22 cellular contexts compared by ENCODE assay signal in genomic region chr20:40438161-40438835, GRCh38.
"Had no signal": no experiment of that assay in that cellular context is flagged by ENCODE, and none has a peak within 500 bp of the region (broad histone marks: within the 10 kb centered on the region; RNA-seq: fewer than 3 reads in every experiment).

No MANE protein-coding gene starts in this region.

- H3K36me3 Mint-ChIP-seq: activated CD4-positive, alpha-beta memory T cell treated with anti-CD3 and anti-CD28 coated beads for 36 hours; activated naive CD8-positive, alpha-beta T cell; immature natural killer cell; stimulated activated memory B cell treated with anti-CD40 and anti-IgM and Interleukin-4, amounts not matched to agents 10 μg/mL and 1 μg/mL and 100 μg/mL, for 72 hours; WTC11 had no signal

- H3K9me3 Mint-ChIP-seq: activated CD4-positive, alpha-beta memory T cell treated with anti-CD3 and anti-CD28 coated beads for 36 hours; activated T-helper 1 cell treated with anti-CD3 and anti-CD28 coated beads, Interleukin-12 subunit alpha, Interleukin-12 subunit beta, Interleukin-2, Interleukin-4 antibody, amounts not matched to agents 30 ng/mL and 10 ng/mL and 1 ng/mL, durations not matched to agents 14 hours and 24 hours and 36 hours; immature natural killer cell; nephron progenitor cell; stimulated activated memory B cell treated with anti-CD40 and anti-IgM and Interleukin-4, amounts not matched to agents 10 μg/mL and 1 μg/mL and 100 μg/mL, for 72 hours; WTC11 had no signal

- H3K27ac Mint-ChIP-seq: activated CD4-positive, alpha-beta memory T cell treated with anti-CD3 and anti-CD28 coated beads for 36 hours; activated CD4-positive, alpha-beta T cell treated with anti-CD3 and anti-CD28 coated beads for 36 hours; activated naive CD8-positive, alpha-beta T cell; activated T-helper 1 cell treated with anti-CD3 and anti-CD28 coated beads, Interleukin-12 subunit alpha, Interleukin-12 subunit beta, Interleukin-2, Interleukin-4 antibody, amounts not matched to agents 30 ng/mL and 10 ng/mL and 1 ng/mL, durations not matched to agents 14 hours and 24 hours and 36 hours; immature natural killer cell; nephron progenitor cell; progenitor cell of endocrine pancreas; stimulated activated memory B cell treated with anti-CD40 and anti-IgM and Interleukin-4, amounts not matched to agents 10 μg/mL and 1 μg/mL and 100 μg/mL, for 72 hours; WTC11 had no signal

- DNase-seq: activated CD4-positive, alpha-beta memory T cell treated with anti-CD3 and anti-CD28 coated beads for 36 hours; activated CD4-positive, alpha-beta T cell treated with anti-CD3 and anti-CD28 coated beads for 36 hours; activated T-cell treated with anti-CD3 and anti-CD28 coated beads for 4 hours; dorsolateral prefrontal cortex; heart right ventricle; immature natural killer cell; midbrain; nephron progenitor cell; occipital lobe; right cardiac atrium; small intestine; stimulated activated CD4-positive, alpha-beta T cell treated with anti-CD3 and anti-CD28 coated beads, Interleukin-4, amount 100 ng/mL, for 24 hours; SW 1271; testis; upper lobe of left lung had no signal

- H3K4me1 Mint-ChIP-seq: activated CD4-positive, alpha-beta T cell treated with anti-CD3 and anti-CD28 coated beads for 36 hours; immature natural killer cell; stimulated activated memory B cell treated with anti-CD40 and anti-IgM and Interleukin-4, amounts not matched to agents 10 μg/mL and 1 μg/mL and 100 μg/mL, for 72 hours had no signal

- H3K4me3 Mint-ChIP-seq: activated CD4-positive, alpha-beta memory T cell treated with anti-CD3 and anti-CD28 coated beads for 36 hours; activated CD4-positive, alpha-beta T cell treated with anti-CD3 and anti-CD28 coated beads for 36 hours; activated naive CD8-positive, alpha-beta T cell; activated T-helper 1 cell treated with anti-CD3 and anti-CD28 coated beads, Interleukin-12 subunit alpha, Interleukin-12 subunit beta, Interleukin-2, Interleukin-4 antibody, amounts not matched to agents 30 ng/mL and 10 ng/mL and 1 ng/mL, durations not matched to agents 14 hours and 24 hours and 36 hours; immature natural killer cell; nephron progenitor cell; stimulated activated memory B cell treated with anti-CD40 and anti-IgM and Interleukin-4, amounts not matched to agents 10 μg/mL and 1 μg/mL and 100 μg/mL, for 72 hours; WTC11 had no signal

- H3K27me3 Mint-ChIP-seq: activated CD4-positive, alpha-beta memory T cell treated with anti-CD3 and anti-CD28 coated beads for 36 hours had no signal

- ATAC-seq: activated CD4-positive, alpha-beta T cell treated with anti-CD3 and anti-CD28 coated beads for 36 hours; gastroesophageal sphincter; heart right ventricle; left lobe of liver; right cardiac atrium; stimulated activated memory B cell treated with anti-CD40 and anti-IgM and Interleukin-4, amounts not matched to agents 10 μg/mL and 1 μg/mL and 100 μg/mL, for 72 hours; WTC11 had no signal
